ENCODE assay signal across 23 cellular contexts in genomic region chr2:66472225-66472843, GRCh38. TPM values are rescaled to one million over a fixed set of nuclear protein-coding genes. Genes with fewer than 3 reads are reported as not detected.
DNase-seq lines count a peak whose midpoint lies in the region; ATAC-seq and TF ChIP-seq lines count a peak whose summit lies in the region.
"Had no signal": no experiment of that assay in that cellular context is flagged by ENCODE, and none has a peak within 500 bp of the region (broad histone marks: within the 10 kb centered on the region; RNA-seq: fewer than 3 reads in every experiment).

No MANE protein-coding gene starts in this region.

- H4K20me1 ChIP-seq in DOHH2 (ENCODE audit: control insufficient read depth, insufficient read depth, low read depth, low read length): no peaks in the 10 kb centered on the region

- TF ChIP-seq EP300 in gastroesophageal sphincter (IDR thresholded peaks at IDR 0.05) (no peak), stomach (IDR thresholded peaks at IDR 0.05) (no peak)

- H3K9me2 ChIP-seq in DOHH2 (replicated peaks; ENCODE audit: control insufficient read depth, low read length): no peaks in the 10 kb centered on the region

- peak overlapping the region; percentile 3; the same call in 1 of the 2 replicates for H3K4me2 ChIP-seq in DOHH2 (ENCODE audit: low read length)

- H3K27ac Mint-ChIP-seq in mesothelial cell of epicardium: peak overlapping the region; percentile 81
- H3K27ac Mint-ChIP-seq: CD4-positive, alpha-beta T cell had no signal

- 34 to 59% methylated on average over 3 to 5 of the region's 5 CpGs for WGBS in gastroesophageal sphincter (ENCODE audit: low coverage in 1 of 2), 2 donors
- WGBS in stomach, 5 donors: 75 to 82% (median 79%) methylated on average over 5 of the region's 5 CpGs

- H3K27ac ChIP-seq in DOHH2 (ENCODE audit: low read depth, low read length): no peak overlapping the region
- H3K27ac ChIP-seq in gastroesophageal sphincter: peak overlapping the region in 3 of 4 donors; percentile 1 to 26 (median 12)
- peak overlapping the region in 1 of 5 donors; percentile 30 for H3K27ac ChIP-seq in stomach

- H3K36me3 Mint-ChIP-seq in mesothelial cell of epicardium: peaks cover 37% of the 10 kb centered on the region

- H3K9me3 ChIP-seq in DOHH2 (ENCODE audit: control insufficient read depth, insufficient read depth, low read length) (no peaks in the 10 kb centered on the region), gastroesophageal sphincter (no peaks in the 10 kb centered on the region), stomach (no peaks in the 10 kb centered on the region)

- H3K4me3 Mint-ChIP-seq in mesothelial cell of epicardium: no peak overlapping the region
- H3K4me3 Mint-ChIP-seq: CD4-positive, alpha-beta T cell had no signal

- TF ChIP-seq POLR2A in gastroesophageal sphincter (IDR thresholded peaks at IDR 0.05): no peak
- TF ChIP-seq POLR2A in stomach (IDR thresholded peaks at IDR 0.05): no peak

- no peaks in the 10 kb centered on the region for H3F3A ChIP-seq in DOHH2 (ENCODE audit: control insufficient read depth, insufficient read depth)

- no peak for TF ChIP-seq CTCF in DOHH2 (IDR thresholded peaks at IDR 0.05; ENCODE audit: low read depth, low read length, poor library complexity, severe bottlenecking)
- no peak for TF ChIP-seq CTCF in gastroesophageal sphincter (IDR thresholded peaks at IDR 0.05)
- TF ChIP-seq CTCF in mesothelial cell of epicardium (IDR thresholded peaks at IDR 0.05; ENCODE audit: unreplicated experiment): no peak
- no peak for TF ChIP-seq CTCF in stomach (IDR thresholded peaks at IDR 0.05)

- H3K9me3 Mint-ChIP-seq in mesothelial cell of epicardium: no peaks in the 10 kb centered on the region
- H3K9me3 Mint-ChIP-seq: CD4-positive, alpha-beta T cell had no signal

- H3K36me3 ChIP-seq in DOHH2 (ENCODE audit: control insufficient read depth, low read length) (no peaks in the 10 kb centered on the region), gastroesophageal sphincter (peaks cover 0 to 41% of the 10 kb centered on the region in 2 donors), stomach (peaks cover 0 to 13% (median 6%) of the 10 kb centered on the region in 4 donors)

- intact Hi-C loops in stomach (cut with DNase I; ENCODE audit: low total_unique reads): no loop called here

- no peak for ATAC-seq in gastroesophageal sphincter
- ATAC-seq in GM19324 (IDR thresholded peaks at IDR 0.05; ENCODE audit: low FRiP score, unreplicated experiment): no peak
- no peak for ATAC-seq in GM18873 (IDR thresholded peaks at IDR 0.05; ENCODE audit: low FRiP score, unreplicated experiment)
- ATAC-seq: HCT116, Panc1, SK-N-SH treated with all-trans-retinoic acid at 6 μM for 48 hours had no signal

- peaks cover 55% of the 10 kb centered on the region for H3K4me1 Mint-ChIP-seq in mesothelial cell of epicardium

- H3K4me1 ChIP-seq in DOHH2 (ENCODE audit: control insufficient read depth, low read length) (peaks cover 58% of the 10 kb centered on the region), gastroesophageal sphincter (peaks cover 29 to 94% (median 30%) of the 10 kb centered on the region in 3 donors), stomach (peaks cover 22 to 81% (median 44%) of the 10 kb centered on the region in 4 donors)

- DNase-seq in UCSD-AML1 (lab: John Stamatoyannopoulos, UW; ENCODE audit: unreplicated experiment) (peak; percentile 9), mesothelial cell of epicardium (ENCODE audit: low spot score in 2 of 2, unreplicated experiment in 2 of 2) (no peak), stomach (no peak)
- no peak for DNase-seq in activated T-cell treated with anti-CD3 and anti-CD28 coated beads, Interleukin-2, amount 50 U/mL, for 48 hours
- DNase-seq: CD4-positive, alpha-beta T cell; COR-L47; DMS79; GOT3; NCI-H1105; NCI-H146; NCI-H2029 treated with DMSO at 0.1 percent for 48 hours; NCI-H345; NCI-H524; NCI-H774; NK-92 treated with Interleukin-12 subunit alpha and Interleukin-12 subunit beta, amount 100 ng/mL, for 24 hours; SIG-M5 had no signal

- no peaks in the 10 kb centered on the region for H3K79me2 ChIP-seq in DOHH2 (ENCODE audit: control insufficient read depth, low read length)

- no peaks in the 10 kb centered on the region for H3K27me3 Mint-ChIP-seq in mesothelial cell of epicardium (ENCODE audit: low read depth)

- no peak overlapping the region for H3K4me3 ChIP-seq in DOHH2 (ENCODE audit: low read length)
- no peak overlapping the region for H3K4me3 ChIP-seq in gastroesophageal sphincter
- no peak overlapping the region for H3K4me3 ChIP-seq in stomach

- H3K27me3 ChIP-seq in DOHH2 (ENCODE audit: control insufficient read depth, low read length) (no peaks in the 10 kb centered on the region), gastroesophageal sphincter (no peaks in the 10 kb centered on the region), stomach (no peaks in the 10 kb centered on the region)

RNA-seq across cellular contexts. Expression of gene MEIS1, which starts 37.4 kb away (rescaled TPM):
- total RNA-seq in gastroesophageal sphincter (100 to 1,000 TPM; 114 to 305 (median 181) TPM), mesothelial cell of epicardium (305 to 324 TPM (median 317 TPM) in 3 replicates), stomach (100 to 1,000 TPM in 2 of 5 donors, 10 to 100 TPM in 3; 31.2 to 172 (median 57.4) TPM)
- polyA plus RNA-seq in stomach: 10 to 100 TPM in 1 of 3 donors, 1 to 10 TPM in 2; 4.8 to 36.8 (median 9.8) TPM
- total RNA-seq: CD4-positive, alpha-beta T cell had no signal
